In genomic region chr6:35184580-35185301, GRCh38 we compare ENCODE assay signal across 31 cellular contexts. TPM values are rescaled to one million over a fixed set of nuclear protein-coding genes. Genes with fewer than 3 reads are reported as not detected.
DNase-seq lines count a peak whose midpoint lies in the region; ATAC-seq, FAIRE-seq and TF ChIP-seq lines count a peak whose summit lies in the region.
"Had no signal": no experiment of that assay in that cellular context is flagged by ENCODE, and none has a peak within 500 bp of the region (broad histone marks: within the 10 kb centered on the region; RNA-seq: fewer than 3 reads in every experiment).

No MANE protein-coding gene starts in this region.

- H2BK15ac ChIP-seq in mesenchymal stem cell (ENCODE audit: low read depth, poor library complexity, severe bottlenecking): no peak overlapping the region

- H3K4ac ChIP-seq in mesenchymal stem cell (ENCODE audit: low read depth in 1 of 2, low read length in 2 of 2): no peak overlapping the region

- H3K9me2 ChIP-seq in Karpas-422 (replicated peaks; ENCODE audit: insufficient read depth, low read length): no peaks in the 10 kb centered on the region

- H2AK5ac ChIP-seq in mesenchymal stem cell (ENCODE audit: low read length, severe bottlenecking): no peak overlapping the region

- H2BK120ac ChIP-seq in mesenchymal stem cell (ENCODE audit: low read depth, low read length): peak overlapping the region; percentile 49

- no peak overlapping the region for H3K23ac ChIP-seq in mesenchymal stem cell (ENCODE audit: low read length in 2 of 2)

- H2BK12ac ChIP-seq in mesenchymal stem cell (ENCODE audit: low read length in 2 of 2): peak overlapping the region; percentile 28 to 75

- H3K36me3 ChIP-seq in HEK293 (ENCODE audit: control insufficient read depth in 2 of 2, insufficient read depth in 1 of 2, low read length in 2 of 2): no peaks in the 10 kb centered on the region
- no peaks in the 10 kb centered on the region for H3K36me3 ChIP-seq in bronchial epithelial cell (ENCODE audit: control insufficient read depth, insufficient read depth, low read length)
- H3K36me3 ChIP-seq in mesenchymal stem cell (ENCODE audit: control insufficient read depth in 1 of 2, insufficient read depth in 2 of 2, low read depth in 1 of 2, low read length in 2 of 2): no peaks in the 10 kb centered on the region
- no peaks in the 10 kb centered on the region for H3K36me3 ChIP-seq in Karpas-422 (ENCODE audit: insufficient read depth, low read length)
- H3K36me3 ChIP-seq: adrenal gland, BLaER1, esophagus squamous epithelium, left lung, ovary, right atrium auricular region, spleen had no signal

- no peak overlapping the region for H3K9ac ChIP-seq in mesenchymal stem cell (ENCODE audit: low read length)
- no peak overlapping the region for H3K9ac ChIP-seq in Karpas-422 (ENCODE audit: low read length)
- H3K9ac ChIP-seq: BLaER1 had no signal

- H3K9me3 ChIP-seq in A549: no peaks in the 10 kb centered on the region
- H3K9me3 ChIP-seq in HEK293 (ENCODE audit: control insufficient read depth, insufficient read depth, low read depth, low read length): no peaks in the 10 kb centered on the region
- H3K9me3 ChIP-seq in mesenchymal stem cell (ENCODE audit: control insufficient read depth, low read length): no peaks in the 10 kb centered on the region
- no peaks in the 10 kb centered on the region for H3K9me3 ChIP-seq in Karpas-422 (ENCODE audit: low read length)
- H3K9me3 ChIP-seq: adrenal gland, BLaER1, esophagus squamous epithelium, left lung, mucosa of descending colon, ovary, right atrium auricular region, spleen had no signal

- CTCF ChIA-PET in A549 (lab: Yijun Ruan, JAX): interaction anchor here (1.0 to 1.3 kb wide), 2 partner anchors 21 to 44 kb away, joined by 3 to 4 read pairs; no protein-coding TSS in a partner anchor
- CTCF ChIA-PET in HEK293 (lab: Yijun Ruan, JAX): interaction anchor here (1.2 to 1.3 kb wide), 2 partner anchors 22 to 45 kb away, joined by 3 to 6 read pairs; no protein-coding TSS in a partner anchor

- FAIRE-seq in A549 (lab: Jason Lieb, UNC) (no peak), bronchial epithelial cell (lab: Jason Lieb, UNC) (no peak)
- FAIRE-seq: frontal cortex had no signal

- DNase-seq in A549 (ENCODE audit: low read depth in 1 of 2, low spot score in 1 of 2) (no peak), bronchial epithelial cell (ENCODE audit: low read depth) (peak; percentile 65), mesenchymal stem cell (no peak), Karpas-422 (no peak), posterior vena cava (ENCODE audit: low spot score) (no peak)
- DNase-seq: activated CD4-positive, alpha-beta T cell treated with anti-CD3 and anti-CD28 coated beads, Interleukin-2, amount 10 ng/mL, durations not matched to agents 7 days and 5 days; activated naive CD4-positive, alpha-beta T cell; activated T-cell treated with anti-CD3 and anti-CD28 coated beads, Interleukin-2, amount 50 U/mL, for 4 hours; DMS53; esophagus squamous epithelium; H7; hippocampal formation; immature natural killer cell; mucosa of descending colon; MV-4-11; NCI-H146; NCI-H446 treated with DMSO at 0.1 percent for 48 hours; ovary; SHP77; spleen had no signal

- TF ChIP-seq EP300 in A549 (IDR thresholded peaks at IDR 0.05): no peak

- H4K20me1 ChIP-seq in Karpas-422 (ENCODE audit: insufficient read depth, low read depth, low read length): no peaks in the 10 kb centered on the region
- H4K20me1 ChIP-seq: BLaER1 had no signal

- H4K91ac ChIP-seq in mesenchymal stem cell (ENCODE audit: low read length): no peak overlapping the region

- H3K4me1 ChIP-seq in A549 (peaks cover 57% of the 10 kb centered on the region), HEK293 (ENCODE audit: control insufficient read depth, insufficient read depth, low read length) (peaks cover 8% of the 10 kb centered on the region), mesenchymal stem cell (ENCODE audit: control insufficient read depth, insufficient read depth, low read depth, low read length) (peaks cover 19% of the 10 kb centered on the region), Karpas-422 (ENCODE audit: low read length) (no peaks in the 10 kb centered on the region)
- H3K4me1 ChIP-seq: BLaER1 had no signal

- H3K27me3 ChIP-seq in bronchial epithelial cell (ENCODE audit: control insufficient read depth, insufficient read depth, low read length) (no peaks in the 10 kb centered on the region), mesenchymal stem cell (ENCODE audit: control insufficient read depth in 1 of 2, insufficient read depth in 1 of 2, low read length in 2 of 2) (no peaks in the 10 kb centered on the region), Karpas-422 (ENCODE audit: low read length) (no peaks in the 10 kb centered on the region)
- H3K27me3 ChIP-seq: adrenal gland, BLaER1, esophagus squamous epithelium, ovary, right atrium auricular region had no signal

- POLR2A ChIA-PET in A549 (lab: Yijun Ruan, JAX) (no interaction called here), HEK293 (lab: Yijun Ruan, JAX) (interaction anchor here (0.5 kb wide), 1 partner anchor 27 kb away, joined by 3 read pairs; no protein-coding TSS in a partner anchor)

- no peak overlapping the region for H2AFZ ChIP-seq in mesenchymal stem cell (ENCODE audit: low read depth, low read length)
- no peak overlapping the region for H2AFZ ChIP-seq in Karpas-422 (ENCODE audit: low read length)

- WGBS in A549 (ENCODE audit: missing lambda C conversion rate): 25% methylated on average over 9 of the region's 9 CpGs
- 67% methylated on average over 6 of the region's 9 CpGs for WGBS in mesenchymal stem cell

- peak overlapping the region; percentile 84 to 91 for H3K27ac ChIP-seq in A549
- no peak overlapping the region for H3K27ac ChIP-seq in HEK293 (ENCODE audit: extremely low read depth, low read depth, low read length)
- H3K27ac ChIP-seq in mesenchymal stem cell (ENCODE audit: low read length, poor library complexity, severe bottlenecking): no peak overlapping the region
- H3K27ac ChIP-seq in Karpas-422 (ENCODE audit: low read length): no peak overlapping the region
- H3K27ac ChIP-seq: BLaER1, ovary, right atrium auricular region, spleen had no signal

- no peak for TF ChIP-seq POLR2A in A549 (IDR thresholded peaks at IDR 0.05; ENCODE audit: low read length)

- no peak overlapping the region for H2BK5ac ChIP-seq in mesenchymal stem cell (ENCODE audit: low read depth, low read length, poor library complexity, severe bottlenecking)

- no peaks in the 10 kb centered on the region for H3K79me2 ChIP-seq in Karpas-422 (ENCODE audit: low read length)

- TF ChIP-seq RAD21 in A549 (conservative IDR thresholded peaks at IDR 0.05 in 1 of 2, IDR thresholded peaks at IDR 0.05 in 1 of 2): no peak

- no peak overlapping the region for H4K8ac ChIP-seq in mesenchymal stem cell (ENCODE audit: low read length)

- no peaks in the 10 kb centered on the region for H3K79me1 ChIP-seq in mesenchymal stem cell (replicated peaks; ENCODE audit: low read length, poor library complexity, severe bottlenecking)

- no peak overlapping the region for H3K14ac ChIP-seq in mesenchymal stem cell (ENCODE audit: low read length in 2 of 2)

- peak in 1 of 2 experiments; percentile 19; a peak in 3 of 6 replicates for ATAC-seq in A549
- no peak for ATAC-seq in HG03280 (IDR thresholded peaks at IDR 0.05; ENCODE audit: unreplicated experiment)
- no peak for ATAC-seq in HG02970 (IDR thresholded peaks at IDR 0.05; ENCODE audit: low FRiP score, unreplicated experiment)
- ATAC-seq: activated T-cell treated with anti-CD3 and anti-CD28 coated beads, Interleukin-2, amount 50 U/mL, for 4 hours; mucosa of descending colon; natural killer cell treated with Interleukin-12 subunit alpha and Interleukin-12 subunit beta and Interleukin-15 and Interleukin-18, amount 100 ng/mL, for 72 hours; WTC11 had no signal

- H3K4me3 ChIP-seq in A549 (no peak overlapping the region), HEK293 (ENCODE audit: low read depth, low read length) (no peak overlapping the region), bronchial epithelial cell (ENCODE audit: low read depth, low read length) (no peak overlapping the region), mesenchymal stem cell (ENCODE audit: insufficient read depth in 1 of 2, low read depth in 1 of 2, low read length in 2 of 2) (no peak overlapping the region), Karpas-422 (ENCODE audit: low read length) (no peak overlapping the region)
- H3K4me3 ChIP-seq: adrenal gland, BLaER1, esophagus squamous epithelium, left lung, mucosa of descending colon, ovary, right atrium auricular region, spleen had no signal

- H3K18ac ChIP-seq in mesenchymal stem cell (ENCODE audit: low read depth in 1 of 2, low read length in 2 of 2): peak overlapping the region; percentile 14 to 57

- intact Hi-C loops in posterior vena cava (cut with DNase I): no loop called here

- TF ChIP-seq CTCF in A549 (IDR thresholded peaks at IDR 0.05) (no peak), HEK293 (tag by site-specific recombination; IDR thresholded peaks at IDR 0.05) (no peak), bronchial epithelial cell (IDR thresholded peaks at IDR 0.05; ENCODE audit: insufficient read depth, low read length, severe bottlenecking) (no peak)

- H3K4me2 ChIP-seq in A549: peak overlapping the region; percentile 87
- H3K4me2 ChIP-seq in mesenchymal stem cell (ENCODE audit: low read length, poor library complexity, severe bottlenecking): no peak overlapping the region
- H3K4me2 ChIP-seq in Karpas-422 (ENCODE audit: low read depth, low read length, poor library complexity, severe bottlenecking): no peak overlapping the region
- H3K4me2 ChIP-seq: BLaER1 had no signal

RNA-seq across cellular contexts. Expression of gene SCUBE3, which starts 29.0 kb away (rescaled TPM):
- 0.06 and 0.09 TPM in 2 replicates for polyA plus RNA-seq in A549 (2011; rRNA removed)
- 0.03 and 0.05 TPM in 2 replicates for polyA plus RNA-seq in A549 (2012; cell fraction: cytosol; rRNA removed)
- polyA plus RNA-seq in A549 (2012; cell fraction: nucleus; rRNA removed): 0.11 TPM in 2 replicates
- polyA plus RNA-seq in A549 (2017; fragmentation: RNase III; extraction: RNeasy Plus Mini Kit Qiagen cat#74134 plus additional on column Dnase treatment): 0.07 to 0.13 TPM (median 0.09 TPM) in 3 replicates
- polyA minus RNA-seq in A549 (2011; rRNA and poly(A)+ RNA removed): 0.04 and 0.15 TPM in 2 replicates
- total RNA-seq in bronchial epithelial cell: not detected in 2 replicates
- 2.0 TPM for polyA plus RNA-seq in mesenchymal stem cell (2013, experiment 1 of 2)
- 1.9 TPM for polyA plus RNA-seq in mesenchymal stem cell (2013, experiment 2 of 2)
- total RNA-seq in Karpas-422 (2014; rRNA removed; shearing (Covaris generic); ENCODE audit: low replicate concordance): not detected in 2 replicates
- 10 to 100 TPM; 15.2 to 50.1 TPM for total RNA-seq in posterior vena cava
- total RNA-seq: activated CD4-positive, alpha-beta T cell treated with anti-CD3 and anti-CD28 coated beads, Interleukin-2, amount 10 ng/mL, durations not matched to agents 7 days and 5 days had no signal

RNA-seq across cellular contexts. Expression of gene TCP11, which starts 43.6 kb away (rescaled TPM):
- 0.06 and 0.11 TPM in 2 replicates for polyA plus RNA-seq in A549 (2011; rRNA removed)
- 0.04 TPM in 1 of 2 replicates, not detected in the other for polyA plus RNA-seq in A549 (2012; cell fraction: cytosol; rRNA removed)
- polyA plus RNA-seq in A549 (2012; cell fraction: nucleus; rRNA removed): not detected in 2 replicates
- not detected in 3 replicates for polyA plus RNA-seq in A549 (2017; fragmentation: RNase III; extraction: RNeasy Plus Mini Kit Qiagen cat#74134 plus additional on column Dnase treatment)
- 0.21 TPM in 1 of 2 replicates, not detected in the other for polyA minus RNA-seq in A549 (2011; rRNA and poly(A)+ RNA removed)
- not detected in 2 replicates for total RNA-seq in bronchial epithelial cell
- 0.11 TPM for polyA plus RNA-seq in mesenchymal stem cell (2013, experiment 1 of 2)
- 0.04 TPM for polyA plus RNA-seq in mesenchymal stem cell (2013, experiment 2 of 2)
- 0.11 TPM in 1 of 2 replicates, not detected in the other for total RNA-seq in Karpas-422 (2014; rRNA removed; shearing (Covaris generic); ENCODE audit: low replicate concordance)
- total RNA-seq in posterior vena cava: not detected
- total RNA-seq: activated CD4-positive, alpha-beta T cell treated with anti-CD3 and anti-CD28 coated beads, Interleukin-2, amount 10 ng/mL, durations not matched to agents 7 days and 5 days; activated T-cell treated with anti-CD3 and anti-CD28 coated beads, Interleukin-2, amount 50 U/mL, for 4 hours; G401; mucosa of descending colon; natural killer cell treated with Interleukin-12 subunit alpha and Interleukin-12 subunit beta and Interleukin-15 and Interleukin-18, amount 100 ng/mL, for 72 hours; right atrium auricular region; spleen; WTC11 had no signal
- polyA plus RNA-seq: immature natural killer cell, spleen had no signal

Comparison
In these comparisons a context has a peak if more than half of its experiments do, and no peak if none do; other contexts are left out.
1. H3K27ac ChIP-seq: peak in A549 (2 of 2); none in HEK293 (single experiment), mesenchymal stem cell (single experiment) and Karpas-422 (single experiment).
2. RNA of gene SCUBE3, which starts 29.0 kb away (total RNA-seq): 15.2 to 50.1 TPM in posterior vena cava; not detected in bronchial epithelial cell and not detected in Karpas-422; every median in the first group is over 10 times any median in the second.